In the genomic region with DNA sequence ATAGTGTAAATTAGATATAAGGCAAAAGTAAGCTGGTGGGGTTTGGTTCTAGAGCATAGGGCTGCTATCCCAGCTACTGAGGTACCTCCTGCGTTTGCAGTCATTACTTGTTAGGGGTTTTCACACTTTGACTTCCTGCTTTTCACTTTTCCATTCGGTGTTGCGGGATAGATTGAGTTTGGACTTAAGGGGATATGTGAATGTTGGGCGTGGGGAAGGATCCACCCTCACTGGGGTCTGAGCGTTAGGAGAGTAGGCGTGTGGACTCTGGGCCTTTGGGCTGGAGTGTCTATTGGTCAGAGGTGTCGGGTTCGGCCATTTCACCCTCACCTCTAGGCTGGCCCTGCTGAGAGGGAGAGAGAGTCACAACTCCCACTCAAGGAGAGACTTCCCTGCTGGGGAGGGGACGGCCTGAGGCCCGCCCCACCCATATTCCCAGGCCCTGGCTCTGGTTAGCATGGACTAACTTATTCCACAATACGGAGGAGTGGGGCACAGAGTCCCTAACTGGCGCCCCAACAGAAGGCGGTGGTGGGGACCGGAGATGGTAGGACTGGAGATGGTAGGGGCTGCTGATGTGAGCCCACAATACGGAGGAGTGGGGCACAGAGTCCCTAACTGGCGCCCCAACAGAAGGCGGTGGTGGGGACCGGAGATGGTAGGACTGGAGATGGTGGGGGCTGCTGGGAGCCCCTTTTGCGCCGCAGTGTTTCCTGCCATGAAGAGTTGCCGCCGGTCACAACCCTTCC, we compare ENCODE assay signal across 8 cellular contexts. TPM values are rescaled to one million over a fixed set of nuclear protein-coding genes. Genes with fewer than 3 reads are reported as not detected.
A peak's percentile ranks its signal among the peaks of the same experiment; 100 is the strongest.
DNase-seq lines count a peak whose midpoint lies in the region; ATAC-seq and TF ChIP-seq lines count a peak whose summit lies in the region.

No MANE protein-coding gene starts in this region.

- no peaks in the 10 kb centered on the region for H3K9me3 Mint-ChIP-seq in nephron progenitor cell

- H3K4me1 Mint-ChIP-seq in nephron progenitor cell: peaks cover 57% of the 10 kb centered on the region

- TF ChIP-seq CTCF in AG10803 (conservative IDR thresholded peaks at IDR 0.05; ENCODE audit: low read length) (no peak), coronary artery (IDR thresholded peaks at IDR 0.05) (no peak), nephron progenitor cell (IDR thresholded peaks at IDR 0.05) (no peak)

- no peak overlapping the region for H3K27ac Mint-ChIP-seq in nephron progenitor cell

- ATAC-seq in HG02623 (IDR thresholded peaks at IDR 0.05; ENCODE audit: unreplicated experiment) (no peak), GM21717 (IDR thresholded peaks at IDR 0.05; ENCODE audit: unreplicated experiment) (no peak)

- WGBS in HUES64: 61% methylated on average over 20 of the region's 22 CpGs

- H3K9ac ChIP-seq in HUES64 (ENCODE audit: low read depth, low read length): peak overlapping the region; percentile 57

- peak overlapping the region; percentile 84 for H3K4me3 ChIP-seq in AG10803 (ENCODE audit: low read length)
- H3K4me3 ChIP-seq in HUES64 (ENCODE audit: low read length): peak overlapping the region; percentile 98
- H3K4me3 ChIP-seq in coronary artery: peak overlapping the region; percentile 91

- no peaks in the 10 kb centered on the region for H3K9me3 ChIP-seq in HUES64 (ENCODE audit: insufficient read depth, low read depth, low read length)

- peak overlapping the region; percentile 85 for H3K4me3 Mint-ChIP-seq in nephron progenitor cell

- H3K27me3 Mint-ChIP-seq in nephron progenitor cell (ENCODE audit: low read depth, poor library complexity): peaks cover 37% of the 10 kb centered on the region

- H3K36me3 Mint-ChIP-seq in nephron progenitor cell (ENCODE audit: low read depth): peaks cover 8% of the 10 kb centered on the region

- H3K4me1 ChIP-seq in HUES64 (ENCODE audit: insufficient read depth, low read length): peaks cover 22% of the 10 kb centered on the region

- no peak for DNase-seq in AG10803 (ENCODE audit: low read depth)
- no peak for DNase-seq in coronary artery (ENCODE audit: low spot score)
- no peak for DNase-seq in nephron progenitor cell
- no peak for DNase-seq in AG08395 (ENCODE audit: low spot score)
- no peak for DNase-seq in central memory CD4-positive, alpha-beta T cell

- H3K27me3 ChIP-seq in HUES64 (ENCODE audit: insufficient read depth, low read length): peaks cover 22% of the 10 kb centered on the region

- peaks cover 4% of the 10 kb centered on the region; the same call in 1 of the 2 replicates for H3K36me3 ChIP-seq in HUES64 (ENCODE audit: insufficient read depth, low read length)

- H3K27ac ChIP-seq in HUES64 (ENCODE audit: low read depth, low read length): no peak overlapping the region
- H3K27ac ChIP-seq in coronary artery: peak overlapping the region in 1 of 2 donors; percentile 44

RNA-seq across cellular contexts. Expression of gene PTPRA, which starts 1.6 kb away (rescaled TPM):
- 43.5 TPM for polyA plus RNA-seq in HUES64 (2013, experiment 1 of 2)
- 49.9 TPM for polyA plus RNA-seq in HUES64 (2013, experiment 2 of 2)

RNA-seq across cellular contexts. Expression of gene VPS16, which starts 31.2 kb away (rescaled TPM):
- polyA plus RNA-seq in HUES64 (2013, experiment 1 of 2): 19.5 TPM
- polyA plus RNA-seq in HUES64 (2013, experiment 2 of 2): 20.0 TPM

RNA-seq across cellular contexts. Expression of gene PCED1A, which starts 31.3 kb away (rescaled TPM):
- 20.7 TPM for polyA plus RNA-seq in HUES64 (2013, experiment 1 of 2)
- 26.3 TPM for polyA plus RNA-seq in HUES64 (2013, experiment 2 of 2)

RNA-seq across cellular contexts. Expression of gene TMEM239, which starts 55.6 kb away (rescaled TPM):
- polyA plus RNA-seq in HUES64 (2013, experiment 1 of 2): not detected
- not detected for polyA plus RNA-seq in HUES64 (2013, experiment 2 of 2)

RNA-seq across cellular contexts. Expression of gene C20orf141, which starts 56.9 kb away (rescaled TPM):
- not detected for polyA plus RNA-seq in HUES64 (2013, experiment 1 of 2)
- not detected for polyA plus RNA-seq in HUES64 (2013, experiment 2 of 2)
